ENCODE assay signal across 16 cellular contexts in genomic region chr5:36180556-36181350, GRCh38.
"Had no signal": no experiment of that assay in that cellular context is flagged by ENCODE, and none has a peak within 500 bp of the region (broad histone marks: within the 10 kb centered on the region; RNA-seq: fewer than 3 reads in every experiment).

No MANE protein-coding gene starts in this region.

- ATAC-seq: activated naive CD8-positive, alpha-beta T cell treated with anti-CD3 and anti-CD28 coated beads, Interleukin-2, amount 50 U/mL, for 24 hours; activated T-cell treated with anti-CD3 and anti-CD28 coated beads, Interleukin-2, amount 50 U/mL, for 72 hours; gastrocnemius medialis; lower lobe of right lung; naive thymus-derived CD8-positive, alpha-beta T cell had no signal

- H3K27ac Mint-ChIP-seq: activated CD4-positive, alpha-beta memory T cell treated with anti-CD3 and anti-CD28 coated beads, Interleukin-2, amount 10 ng/mL, durations not matched to agents 7 days and 5 days; activated naive CD8-positive, alpha-beta T cell treated with anti-CD3 and anti-CD28 coated beads, Interleukin-2, amount 50 U/mL, for 24 hours had no signal

- H3K27me3 Mint-ChIP-seq: activated CD4-positive, alpha-beta memory T cell treated with anti-CD3 and anti-CD28 coated beads, Interleukin-2, amount 10 ng/mL, durations not matched to agents 7 days and 5 days; activated naive CD8-positive, alpha-beta T cell treated with anti-CD3 and anti-CD28 coated beads, Interleukin-2, amount 50 U/mL, for 24 hours; naive thymus-derived CD8-positive, alpha-beta T cell had no signal

- H3K9me3 Mint-ChIP-seq: activated CD4-positive, alpha-beta memory T cell treated with anti-CD3 and anti-CD28 coated beads, Interleukin-2, amount 10 ng/mL, durations not matched to agents 7 days and 5 days had no signal

- H3K4me3 Mint-ChIP-seq: activated CD4-positive, alpha-beta memory T cell treated with anti-CD3 and anti-CD28 coated beads, Interleukin-2, amount 10 ng/mL, durations not matched to agents 7 days and 5 days; activated naive CD8-positive, alpha-beta T cell treated with anti-CD3 and anti-CD28 coated beads, Interleukin-2, amount 50 U/mL, for 24 hours; activated T-cell treated with anti-CD3 and anti-CD28 coated beads, Interleukin-2, amount 50 U/mL, for 72 hours; naive thymus-derived CD8-positive, alpha-beta T cell had no signal

- H3K4me1 Mint-ChIP-seq: activated CD4-positive, alpha-beta memory T cell treated with anti-CD3 and anti-CD28 coated beads, Interleukin-2, amount 10 ng/mL, durations not matched to agents 7 days and 5 days; naive thymus-derived CD8-positive, alpha-beta T cell had no signal

- DNase-seq: activated CD4-positive, alpha-beta memory T cell treated with anti-CD3 and anti-CD28 coated beads, Interleukin-2, amount 10 ng/mL, durations not matched to agents 7 days and 5 days; activated CD4-positive, alpha-beta T cell treated with anti-CD3 and anti-CD28 coated beads for 1 hour; activated naive CD4-positive, alpha-beta T cell; activated naive CD8-positive, alpha-beta T cell treated with anti-CD3 and anti-CD28 coated beads, Interleukin-2, amount 50 U/mL, for 24 hours; activated T-cell treated with anti-CD3 and anti-CD28 coated beads, Interleukin-2, amount 50 U/mL, for 72 hours; caudate nucleus; cortex of kidney; effector memory CD4-positive, alpha-beta T cell; gastrocnemius medialis; lower lobe of right lung; naive thymus-derived CD8-positive, alpha-beta T cell; small intestine; trophoblast cell had no signal

- H3K27ac ChIP-seq: epithelial cell of prostate, gastrocnemius medialis, lower lobe of right lung, neutrophil, right atrium auricular region had no signal
